17 cellular contexts compared by ENCODE assay signal in the genomic region with DNA sequence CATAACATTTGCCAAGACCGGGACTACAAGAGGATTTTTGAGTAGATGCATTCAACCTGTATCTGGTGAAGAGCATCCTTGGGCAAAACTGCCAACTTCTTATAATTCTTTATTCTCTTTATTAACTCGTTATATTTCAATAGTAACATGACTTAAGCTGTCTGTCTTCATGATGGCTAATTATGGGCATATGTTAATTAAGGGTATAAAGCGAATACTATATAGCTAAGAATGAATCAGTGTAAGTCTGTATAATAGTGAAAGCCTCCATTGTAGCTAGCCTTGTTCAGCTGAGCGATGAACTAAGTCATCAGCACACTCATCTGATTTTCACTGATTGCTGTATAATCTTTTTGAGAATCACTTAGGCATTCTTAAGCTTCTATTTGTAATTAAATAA. TPM values are rescaled to one million over a fixed set of nuclear protein-coding genes. Genes with fewer than 3 reads are reported as not detected.
DNase-seq lines count a peak whose midpoint lies in the region; ATAC-seq and TF ChIP-seq lines count a peak whose summit lies in the region.
"Had no signal": no experiment of that assay in that cellular context is flagged by ENCODE, and none has a peak within 500 bp of the region (broad histone marks: within the 10 kb centered on the region; RNA-seq: fewer than 3 reads in every experiment).

No MANE protein-coding gene starts in this region.

- H3K4me3 Mint-ChIP-seq in mesothelial cell of epicardium = no peak overlapping the region
- H3K4me3 Mint-ChIP-seq: CD4-positive, alpha-beta T cell had no signal

- H3K36me3 Mint-ChIP-seq in mesothelial cell of epicardium = no peaks in the 10 kb centered on the region

- DNase-seq in Ammon's horn (ENCODE audit: low spot score) (peak; percentile 45), dorsolateral prefrontal cortex (no peak), mesothelial cell of epicardium (ENCODE audit: low spot score in 2 of 2, unreplicated experiment in 2 of 2) (no peak), gastrocnemius medialis (no peak), NAMALWA (ENCODE audit: low spot score) (no peak), SKM-1 (lab: John Stamatoyannopoulos, UW; ENCODE audit: unreplicated experiment) (no peak)
- DNase-seq in central memory CD4-positive, alpha-beta T cell = no peak
- DNase-seq: C1 segment of cervical spinal cord; CD4-positive, alpha-beta T cell; DMS153; DND-41; GDM1; IMR-90 had no signal

- intact Hi-C loops in dorsolateral prefrontal cortex (cut with DNase I) (no loop called here), gastrocnemius medialis (cut with DNase I; ENCODE audit: low total_unique reads) (loop anchor here (10.0 kb wide), 1 partner anchor 684 kb away; a partner anchor contains a TSS)

- H3K4me3 ChIP-seq in dorsolateral prefrontal cortex (peak overlapping the region in 11 of 59 donors; percentile 2 to 25 (median 12)), gastrocnemius medialis (no peak overlapping the region)
- H3K4me3 ChIP-seq: HAP-1 had no signal

- TF ChIP-seq POLR2A in gastrocnemius medialis (IDR thresholded peaks at IDR 0.05) = no peak

- H3K4me1 Mint-ChIP-seq in mesothelial cell of epicardium = peaks cover 11% of the 10 kb centered on the region

- H3K27ac ChIP-seq in dorsolateral prefrontal cortex (peak overlapping the region in 32 of 59 donors; percentile 0 to 86 (median 49)), gastrocnemius medialis (peak overlapping the region in 3 of 4 donors; percentile 56 to 100 (median 85))
- H3K27ac ChIP-seq: 22Rv1 had no signal

- H3K27me3 ChIP-seq in dorsolateral prefrontal cortex (no peaks in the 10 kb centered on the region), gastrocnemius medialis (no peaks in the 10 kb centered on the region)

- TF ChIP-seq CTCF in dorsolateral prefrontal cortex (IDR thresholded peaks at IDR 0.05 in 54 of 56, conservative IDR thresholded peaks at IDR 0.05 in 2 of 56; ENCODE audit: low read depth in 1 of 56, partially characterized antibody in 56 of 56) (peak in 1 of 56 donors; percentile 18), mesothelial cell of epicardium (IDR thresholded peaks at IDR 0.05; ENCODE audit: unreplicated experiment) (no peak), gastrocnemius medialis (IDR thresholded peaks at IDR 0.05 in 4 of 5, conservative IDR thresholded peaks at IDR 0.05 in 1 of 5) (no peak)

- no peaks in the 10 kb centered on the region for H3K27me3 Mint-ChIP-seq in mesothelial cell of epicardium (ENCODE audit: low read depth)

- no peaks in the 10 kb centered on the region for H3K9me3 Mint-ChIP-seq in mesothelial cell of epicardium
- H3K9me3 Mint-ChIP-seq: CD4-positive, alpha-beta T cell had no signal

- ATAC-seq in gastrocnemius medialis = no peak

- in situ Hi-C loops in gastrocnemius medialis (cut with MboI; ENCODE audit: low sequenced_read_pairs in 4 of 4) = loop anchor here in 1 of 4 donors (25.0 kb wide), 1 partner anchor 869 kb away; a partner anchor contains a TSS

- peaks cover 39 to 46% of the 10 kb centered on the region in 2 donors for H3K4me1 ChIP-seq in gastrocnemius medialis
- H3K4me1 ChIP-seq: HAP-1 had no signal

- no peaks in the 10 kb centered on the region for H3K9me3 ChIP-seq in gastrocnemius medialis
- H3K9me3 ChIP-seq: HAP-1 had no signal

- H3K36me3 ChIP-seq in gastrocnemius medialis = no peaks in the 10 kb centered on the region
- H3K36me3 ChIP-seq: HAP-1 had no signal

- peak overlapping the region; percentile 22 for H3K27ac Mint-ChIP-seq in mesothelial cell of epicardium
- H3K27ac Mint-ChIP-seq: CD4-positive, alpha-beta T cell had no signal

RNA-seq across cellular contexts. Expression of a gene that starts 41.9 kb away (rescaled TPM):
- total RNA-seq in dorsolateral prefrontal cortex = under 1 TPM in 7 of 120 experiments, not detected in 113; 0.34 to 0.78 (median 0.36) TPM
- 0.16 to 0.23 TPM in 2 of 3 replicates, not detected in the other for total RNA-seq in mesothelial cell of epicardium
- total RNA-seq in gastrocnemius medialis = not detected
- total RNA-seq: A673, HT-29, IMR-90 had no signal
